In the genomic region with DNA sequence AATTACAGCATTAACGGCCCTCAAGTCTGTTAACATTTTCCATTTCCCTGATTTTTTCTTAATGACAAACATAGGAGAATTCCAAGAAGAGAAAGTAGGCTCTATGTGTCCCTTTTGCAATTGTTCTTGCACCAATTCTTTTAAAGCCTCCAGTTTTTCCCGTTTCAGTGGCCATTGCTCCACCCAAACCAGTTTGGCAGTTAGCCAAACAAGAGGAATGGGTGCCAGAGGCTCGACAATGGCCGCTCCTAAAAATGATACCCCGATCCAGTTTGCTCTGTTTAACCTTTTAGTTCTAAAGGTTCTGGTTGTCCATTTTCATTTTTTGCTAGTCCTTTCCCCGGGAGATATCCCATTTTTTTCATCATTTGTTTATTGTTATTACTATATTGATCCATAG, we compare ENCODE assay signal across 8 cellular contexts. TPM values are rescaled to one million over a fixed set of nuclear protein-coding genes. Genes with fewer than 3 reads are reported as not detected.
"Had no signal": no experiment of that assay in that cellular context is flagged by ENCODE, and none has a peak within 500 bp of the region (broad histone marks: within the 10 kb centered on the region; RNA-seq: fewer than 3 reads in every experiment).

No MANE protein-coding gene starts in this region.

- DNase-seq: GM23248, GOT3, H7, HFFc6, IMR-90, KG1 had no signal

- ATAC-seq: HCT116 had no signal

- H3K27ac Mint-ChIP-seq: HFFc6 had no signal

- H3K4me3 Mint-ChIP-seq: HFFc6 had no signal

RNA-seq across cellular contexts. Expression of a gene that starts 6.7 kb away (rescaled TPM):
- total RNA-seq: GM23248, H4, H7 had no signal

RNA-seq across cellular contexts. Expression of a gene that starts 38.6 kb away (rescaled TPM):
- total RNA-seq: GM23248 had no signal
